Comparison of ENCODE assay signal across 34 cellular contexts in genomic region chr1:84770481-84770880, GRCh38.
"Had no signal": no experiment of that assay in that cellular context is flagged by ENCODE, and none has a peak within 500 bp of the region (broad histone marks: within the 10 kb centered on the region; RNA-seq: fewer than 3 reads in every experiment).

No MANE protein-coding gene starts in this region.

- H3K27me3 ChIP-seq: MG63 had no signal

- DNase-seq: Karpas-422, Kasumi-1, MG63, MM.1S, MV-4-11, NCI-H1048, NCI-H1092, NCI-H1092 treated with DMSO at 0.1 percent for 48 hours, NCI-H1105, NCI-H1105 treated with DMSO at 0.1 percent for 48 hours, NCI-H1417, NCI-H1417 treated with DMSO at 0.1 percent for 48 hours, NCI-H1436, NCI-H1436 treated with DMSO at 0.1 percent for 48 hours, NCI-H146, NCI-H1694, NCI-H1694 treated with DMSO at 0.1 percent for 48 hours, NCI-H187, NCI-H187 treated with DMSO at 0.1 percent for 48 hours, NCI-H1930, NCI-H2029, NCI-H2029 treated with DMSO at 0.1 percent for 48 hours, NCI-H2081, NCI-H2081 treated with DMSO at 0.1 percent for 48 hours, NCI-H2107, NCI-H2171, NCI-H2171 treated with DMSO at 0.1 percent for 48 hours, NCI-H2227 treated with DMSO at 0.1 percent for 48 hours, NCI-H226, NCI-H345, NCI-H446, NCI-H446 treated with DMSO at 0.1 percent for 48 hours, NCI-H510A, NCI-H510A treated with DMSO at 0.1 percent for 48 hours had no signal

- H3K9me3 ChIP-seq: MG63 had no signal

- H3K4me3 ChIP-seq: MG63 had no signal

- H3K36me3 ChIP-seq: MG63 had no signal
